ENCODE assay signal across 1 cellular context in the genomic region with DNA sequence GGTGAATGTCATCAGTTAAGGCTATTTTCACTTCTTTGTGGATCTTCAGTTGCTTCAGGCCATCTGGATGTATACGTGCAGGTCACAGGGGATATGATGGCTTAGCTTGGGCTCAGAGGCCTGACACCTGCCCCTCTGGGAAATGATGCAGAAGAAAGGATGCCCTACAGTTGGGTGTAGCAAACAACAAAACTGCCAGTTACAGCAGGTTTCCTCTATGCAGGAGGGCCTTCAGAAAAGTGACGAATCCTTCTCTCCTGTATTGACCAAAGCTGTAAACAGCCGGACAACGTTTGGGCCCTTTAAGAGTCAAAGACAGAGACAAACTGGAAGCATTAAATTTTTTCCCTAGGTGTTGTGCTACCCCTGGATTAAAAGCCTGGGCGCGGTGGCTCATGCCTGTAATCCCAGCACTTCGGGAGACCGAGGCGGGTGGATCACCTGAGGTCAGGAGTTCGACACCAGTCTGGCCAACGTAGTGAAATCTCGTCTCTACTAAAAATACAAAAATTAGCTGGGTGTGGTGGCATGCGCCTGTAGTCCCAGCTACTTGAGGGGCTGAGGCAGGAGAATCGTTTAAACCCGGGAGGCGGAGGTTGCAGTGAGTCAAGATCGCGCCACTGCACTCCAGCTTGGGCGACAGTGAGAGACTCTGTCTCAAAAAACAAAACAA.
TF ChIP-seq lines count a peak whose summit lies in the region.

No MANE protein-coding gene starts in this region.

TF ChIP-seq in HEK293T, 16 proteins besides CTCF, POLR2A, EP300 and RAD21:
- peak; percentile 78; the same call in 1 of the 2 replicates for TF ChIP-seq L3MBTL2 (conservative IDR thresholded peaks at IDR 0.05)
